Comparison of ENCODE assay signal across 8 cellular contexts in the genomic region with DNA sequence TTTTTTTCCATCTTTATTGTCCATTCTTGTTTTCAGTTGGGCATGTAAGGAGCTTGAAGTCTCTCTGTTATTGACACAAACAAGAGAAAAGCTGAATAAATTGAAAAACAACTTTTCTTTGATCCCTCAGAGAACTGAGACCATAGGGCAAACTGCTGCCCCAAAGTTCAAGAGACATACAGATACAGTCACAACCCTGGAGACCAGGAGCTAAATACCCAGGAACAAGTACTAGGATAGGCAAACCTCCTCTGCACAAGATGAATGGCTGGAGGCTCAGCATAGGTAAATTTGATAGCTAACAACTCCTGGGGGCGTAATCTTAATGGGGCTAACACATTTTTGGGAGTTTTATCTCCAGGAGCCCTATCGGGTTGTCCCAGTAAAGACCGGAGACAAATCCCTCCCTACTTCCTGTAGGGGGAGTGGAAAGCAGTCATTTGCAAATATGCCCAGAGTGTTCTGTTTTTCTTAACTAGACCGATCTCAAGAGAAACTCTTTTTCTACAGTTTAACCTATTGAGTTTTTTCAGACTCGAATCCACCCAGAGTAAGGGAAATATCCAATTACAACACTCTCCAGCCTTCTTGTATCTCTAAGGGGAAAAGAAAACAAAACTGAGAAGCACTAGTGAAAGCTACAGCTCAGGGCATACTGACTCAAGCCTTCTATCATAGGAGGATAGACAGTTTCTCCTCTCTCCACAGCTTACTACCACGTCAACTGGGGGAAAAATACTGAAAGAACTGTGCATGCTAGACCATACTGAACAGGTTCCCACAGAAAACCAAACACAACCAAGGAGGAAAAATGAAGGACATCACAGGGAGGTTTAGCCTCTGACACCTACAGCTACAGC. TPM values are rescaled to one million over a fixed set of nuclear protein-coding genes. Genes with fewer than 3 reads are reported as not detected.
DNase-seq lines count a peak whose midpoint lies in the region; ATAC-seq and TF ChIP-seq lines count a peak whose summit lies in the region.

No MANE protein-coding gene starts in this region.

- no peaks in the 10 kb centered on the region for H3K9me3 ChIP-seq in uterus
- no peaks in the 10 kb centered on the region for H3K9me3 ChIP-seq in adrenal gland (replicated peaks in 1 of 3)

- intact Hi-C loops in uterus (cut with DNase I; ENCODE audit: low total_unique reads) = no loop called here
- intact Hi-C loops in adrenal gland (cut with DNase I) = no loop called here

- TF ChIP-seq POLR2A in uterus (IDR thresholded peaks at IDR 0.05) (no peak), adrenal gland (IDR thresholded peaks at IDR 0.05) (no peak)

- H3K4me3 ChIP-seq in uterus = no peak overlapping the region
- no peak overlapping the region for H3K4me3 ChIP-seq in adrenal gland

- TF ChIP-seq CTCF in uterus (IDR thresholded peaks at IDR 0.05) = no peak
- TF ChIP-seq CTCF in adrenal gland (IDR thresholded peaks at IDR 0.05) = no peak

- H3K27me3 ChIP-seq in uterus (no peaks in the 10 kb centered on the region), adrenal gland (no peaks in the 10 kb centered on the region)

- H3K27ac ChIP-seq in uterus (no peak overlapping the region), adrenal gland (no peak overlapping the region)

- H3K4me1 ChIP-seq in uterus (no peaks in the 10 kb centered on the region), adrenal gland (replicated peaks in 1 of 2) (no peaks in the 10 kb centered on the region)

- H3K36me3 ChIP-seq in uterus (no peaks in the 10 kb centered on the region), adrenal gland (replicated peaks in 1 of 2) (no peaks in the 10 kb centered on the region)

- ATAC-seq in GM18909 (IDR thresholded peaks at IDR 0.05; ENCODE audit: poor library complexity, unreplicated experiment) (peak; percentile 80), HG02852 (IDR thresholded peaks at IDR 0.05; ENCODE audit: unreplicated experiment) (peak; percentile 80), SK-N-SH treated with all-trans-retinoic acid at 6 μM for 48 hours (peak; percentile 72), left lobe of liver (peak; percentile 90), HG02840 (IDR thresholded peaks at IDR 0.05; ENCODE audit: low FRiP score, unreplicated experiment) (no peak)

- DNase-seq in left lobe of liver (ENCODE audit: low spot score) (no peak), putamen (ENCODE audit: low spot score) (no peak), uterus (no peak), adrenal gland (no peak)

- 28 to 53% (median 43%) methylated on average over 5 to 6 of the region's 6 CpGs for WGBS in adrenal gland, 4 donors

TF ChIP-seq in SK-N-SH treated with all-trans-retinoic acid at 6 μM for 48 hours, 23 proteins besides CTCF, POLR2A, EP300 and RAD21:
- TF ChIP-seq PPARA (CRISPR knock-in tag; IDR thresholded peaks at IDR 0.05; ENCODE audit: borderline replicate concordance) (no peak), ZFP3 (CRISPR knock-in tag; IDR thresholded peaks at IDR 0.05) (no peak), ARNTL (CRISPR knock-in tag; IDR thresholded peaks at IDR 0.05; ENCODE audit: borderline replicate concordance, low read depth) (no peak), ZNF70 (CRISPR knock-in tag; IDR thresholded peaks at IDR 0.05) (no peak), ZNF565 (CRISPR knock-in tag; conservative IDR thresholded peaks at IDR 0.05; ENCODE audit: low read depth) (no peak), ISL1 (CRISPR knock-in tag; IDR thresholded peaks at IDR 0.05) (no peak), TOX (CRISPR knock-in tag; IDR thresholded peaks at IDR 0.05; ENCODE audit: borderline replicate concordance) (no peak), SNAI2 (CRISPR knock-in tag; IDR thresholded peaks at IDR 0.05) (no peak)
- TF ChIP-seq, protein P1, sequence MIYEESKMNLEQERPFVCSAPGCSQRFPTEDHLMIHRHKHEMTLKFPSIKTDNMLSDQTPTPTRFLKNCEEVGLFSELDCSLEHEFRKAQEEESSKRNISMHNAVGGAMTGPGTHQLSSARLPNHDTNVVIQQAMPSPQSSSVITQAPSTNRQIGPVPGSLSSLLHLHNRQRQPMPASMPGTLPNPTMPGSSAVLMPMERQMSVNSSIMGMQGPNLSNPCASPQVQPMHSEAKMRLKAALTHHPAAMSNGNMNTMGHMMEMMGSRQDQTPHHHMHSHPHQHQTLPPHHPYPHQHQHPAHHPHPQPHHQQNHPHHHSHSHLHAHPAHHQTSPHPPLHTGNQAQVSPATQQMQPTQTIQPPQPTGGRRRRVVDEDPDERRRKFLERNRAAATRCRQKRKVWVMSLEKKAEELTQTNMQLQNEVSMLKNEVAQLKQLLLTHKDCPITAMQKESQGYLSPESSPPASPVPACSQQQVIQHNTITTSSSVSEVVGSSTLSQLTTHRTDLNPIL (CRISPR knock-in tag; IDR thresholded peaks at IDR 0.05; ENCODE audit: low read depth) = no peak
- TF ChIP-seq, protein P2, sequence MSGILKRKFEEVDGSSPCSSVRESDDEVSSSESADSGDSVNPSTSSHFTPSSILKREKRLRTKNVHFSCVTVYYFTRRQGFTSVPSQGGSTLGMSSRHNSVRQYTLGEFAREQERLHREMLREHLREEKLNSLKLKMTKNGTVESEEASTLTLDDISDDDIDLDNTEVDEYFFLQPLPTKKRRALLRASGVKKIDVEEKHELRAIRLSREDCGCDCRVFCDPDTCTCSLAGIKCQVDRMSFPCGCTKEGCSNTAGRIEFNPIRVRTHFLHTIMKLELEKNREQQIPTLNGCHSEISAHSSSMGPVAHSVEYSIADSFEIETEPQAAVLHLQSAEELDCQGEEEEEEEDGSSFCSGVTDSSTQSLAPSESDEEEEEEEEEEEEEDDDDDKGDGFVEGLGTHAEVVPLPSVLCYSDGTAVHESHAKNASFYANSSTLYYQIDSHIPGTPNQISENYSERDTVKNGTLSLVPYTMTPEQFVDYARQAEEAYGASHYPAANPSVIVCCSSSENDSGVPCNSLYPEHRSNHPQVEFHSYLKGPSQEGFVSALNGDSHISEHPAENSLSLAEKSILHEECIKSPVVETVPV (CRISPR knock-in tag; IDR thresholded peaks at IDR 0.05) = no peak
TF ChIP-seq in SK-N-SH treated with all-trans-retinoic acid at 6 μM for 48 hours: peak in this region for 0.

RNA-seq across cellular contexts. Expression of a gene that starts 23.1 kb away (rescaled TPM):
- total RNA-seq in left lobe of liver = not detected
- total RNA-seq in uterus = not detected
- not detected for total RNA-seq in adrenal gland
- not detected for polyA plus RNA-seq in adrenal gland

RNA-seq across cellular contexts. Expression of a gene that starts 25.3 kb away (rescaled TPM):
- total RNA-seq in left lobe of liver = not detected
- total RNA-seq in uterus = not detected
- total RNA-seq in adrenal gland = not detected
- polyA plus RNA-seq in adrenal gland = under 1 TPM in 1 of 3 donors, not detected in 2; 0.10 TPM

RNA-seq across cellular contexts. Expression of a gene that starts 34.2 kb away (rescaled TPM):
- 17.1 TPM for total RNA-seq in left lobe of liver
- total RNA-seq in uterus = 10 to 100 TPM in 3 of 4 donors, 1 to 10 TPM in 1; 2.3 to 35.4 (median 13.6) TPM
- total RNA-seq in adrenal gland = 10 to 100 TPM; 17.2 to 34.1 (median 28.7) TPM
- 10 to 100 TPM; 27.8 to 53.2 (median 32.6) TPM for polyA plus RNA-seq in adrenal gland
